Comparison of ENCODE assay signal across 24 cellular contexts in the genomic region with DNA sequence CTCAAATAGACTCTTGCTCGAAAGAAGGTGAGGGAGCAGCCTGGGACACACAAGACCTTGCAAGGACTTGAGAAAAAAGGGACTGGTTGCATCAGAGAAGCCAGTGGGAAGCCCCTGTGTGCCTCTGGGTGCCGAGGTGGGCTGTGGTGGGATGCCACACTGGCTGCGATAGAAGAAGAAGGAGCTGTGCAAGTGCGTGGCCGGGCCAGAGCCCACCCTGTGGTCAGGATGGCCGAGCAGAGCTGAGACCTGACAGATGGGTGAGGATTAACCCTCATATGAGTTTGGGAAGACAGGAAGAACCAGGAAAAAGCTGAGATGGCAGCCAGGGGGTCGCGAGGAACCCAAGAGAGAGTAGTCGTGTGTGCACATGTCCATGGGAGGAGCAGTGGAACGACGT. TPM values are rescaled to one million over a fixed set of nuclear protein-coding genes. Genes with fewer than 3 reads are reported as not detected.
"Had no signal": no experiment of that assay in that cellular context is flagged by ENCODE, and none has a peak within 500 bp of the region (broad histone marks: within the 10 kb centered on the region; RNA-seq: fewer than 3 reads in every experiment).

No MANE protein-coding gene starts in this region.

- ATAC-seq: effector memory CD8-positive, alpha-beta T cell; esophagus mucosa; gastrocnemius medialis; heart right ventricle; left lung; lower lobe of right lung; mucosa of descending colon had no signal

- H3K27me3 ChIP-seq: dorsolateral prefrontal cortex, esophagus squamous epithelium, gastrocnemius medialis, heart right ventricle, left lung had no signal

- H3K9me3 ChIP-seq: esophagus squamous epithelium, gastrocnemius medialis, left lung, lower lobe of right lung, mucosa of descending colon had no signal

- H3K36me3 ChIP-seq: gastrocnemius medialis, heart right ventricle, left lung had no signal

- H3K27ac Mint-ChIP-seq: effector memory CD8-positive, alpha-beta T cell; endodermal cell; mesothelial cell of epicardium had no signal

- H3K4me3 ChIP-seq: coronary artery, dorsolateral prefrontal cortex, esophagus squamous epithelium, gastrocnemius medialis, heart right ventricle, left lung, lower lobe of right lung, mucosa of descending colon had no signal

- H3K9me3 Mint-ChIP-seq: effector memory CD8-positive, alpha-beta T cell had no signal

- H3K4me1 Mint-ChIP-seq: endodermal cell had no signal

- DNase-seq: dermis blood vessel endothelial cell; dorsolateral prefrontal cortex; effector CD8-positive, alpha-beta T cell; effector memory CD8-positive, alpha-beta T cell; endodermal cell; erythroblast; esophagus squamous epithelium; foreskin fibroblast; foreskin melanocyte; gastrocnemius medialis; glutamatergic neuron; heart right ventricle; hippocampal formation; kidney; kidney glomerular epithelial cell; left lung; lower lobe of right lung; mesenchymal stem cell; mucosa of descending colon had no signal

- H3K4me3 Mint-ChIP-seq: effector memory CD8-positive, alpha-beta T cell; endodermal cell; mesothelial cell of epicardium had no signal

- H3K27ac ChIP-seq: coronary artery, dorsolateral prefrontal cortex, epithelial cell of prostate, esophagus squamous epithelium, gastrocnemius medialis, heart right ventricle, left lung, lower lobe of right lung had no signal

RNA-seq across cellular contexts. Expression of gene HGFAC, which starts 44.6 kb away (rescaled TPM):
- total RNA-seq: esophagus mucosa, mesenteric fat pad had no signal
